ENCODE assay signal across 8 cellular contexts in the genomic region with DNA sequence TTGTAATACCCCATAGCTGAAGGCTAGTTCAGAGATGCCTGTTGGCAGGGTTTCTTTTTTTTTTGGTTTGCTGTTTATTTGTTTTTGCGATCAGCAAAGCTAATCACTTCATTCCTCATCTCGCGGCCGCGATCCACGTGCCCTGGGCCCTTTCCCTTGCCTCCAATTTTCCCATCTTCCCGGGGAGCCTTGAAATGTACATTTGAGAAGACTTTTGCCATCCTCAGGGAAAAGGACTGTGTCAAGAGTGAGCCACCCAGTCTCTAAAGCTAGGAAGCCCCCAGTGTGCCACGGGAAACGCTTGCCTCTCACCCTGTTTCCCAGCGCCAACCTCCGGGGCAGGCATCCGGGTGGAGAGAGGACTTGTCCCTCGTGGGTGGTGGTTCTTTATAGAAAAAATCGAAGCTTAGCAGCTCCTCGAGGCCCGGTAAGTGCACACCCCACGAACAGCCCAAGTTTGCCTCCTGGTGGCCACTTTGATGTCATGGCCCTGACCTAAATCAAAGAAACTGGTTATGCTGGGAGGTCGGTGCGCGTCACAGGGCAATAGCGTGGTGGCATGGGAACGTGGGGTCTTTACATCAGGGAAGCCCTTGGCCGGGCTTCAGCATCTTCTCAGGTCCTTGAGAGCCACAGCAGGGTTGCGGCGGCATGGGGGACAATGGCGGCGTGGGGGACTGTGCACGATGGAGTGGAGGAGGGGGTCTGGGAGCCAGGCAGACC. TPM values are rescaled to one million over a fixed set of nuclear protein-coding genes. Genes with fewer than 3 reads are reported as not detected.
DNase-seq lines count a peak whose midpoint lies in the region; ATAC-seq, FAIRE-seq and TF ChIP-seq lines count a peak whose summit lies in the region.

No MANE protein-coding gene starts in this region.

- no peak for FAIRE-seq in RCC 7860 (lab: Jason Lieb, UNC)

- no peak overlapping the region for H3K4me3 Mint-ChIP-seq in CD8-positive, alpha-beta T cell

- H3K27me3 Mint-ChIP-seq in CD8-positive, alpha-beta T cell (ENCODE audit: low read depth): no peaks in the 10 kb centered on the region

- TF ChIP-seq POLR2A in sigmoid colon (IDR thresholded peaks at IDR 0.05): no peak

- peaks cover 5% of the 10 kb centered on the region for H3K4me1 ChIP-seq in CD8-positive, alpha-beta T cell (ENCODE audit: insufficient read depth, low read length)
- no peaks in the 10 kb centered on the region for H3K4me1 ChIP-seq in cardiac muscle cell (ENCODE audit: low read depth)
- H3K4me1 ChIP-seq in sigmoid colon: peaks cover 0 to 56% (median 48%) of the 10 kb centered on the region in 4 donors

- WGBS in sigmoid colon, 2 donors: 33 to 56% methylated on average over 28 of the region's 28 CpGs

- H3K27me3 ChIP-seq in CD8-positive, alpha-beta T cell (ENCODE audit: insufficient read depth, low read length): no peaks in the 10 kb centered on the region
- H3K27me3 ChIP-seq in cardiac muscle cell (no peaks in the 10 kb centered on the region), sigmoid colon (no peaks in the 10 kb centered on the region)

- H3K4me1 Mint-ChIP-seq in CD8-positive, alpha-beta T cell (ENCODE audit: low read depth): peaks cover 11% of the 10 kb centered on the region

- H3K4me3 ChIP-seq in CD8-positive, alpha-beta T cell (ENCODE audit: low read depth, low read length): no peak overlapping the region
- H3K4me3 ChIP-seq in cardiac muscle cell (no peak overlapping the region), sigmoid colon (no peak overlapping the region)

- CTCF ChIA-PET in CD8-positive, alpha-beta T cell (lab: Charles Lee): interaction anchor here (0.6 to 3.8 kb wide), 5 partner anchors 59 to 225 kb away, joined by 3 to 27 read pairs (median 4); no protein-coding TSS in a partner anchor

- intact Hi-C loops in CD8-positive, alpha-beta T cell (cut with DNase I, micrococcal nuclease): loop anchor here in 1 of 2 experiments (1.0 kb wide), 1 partner anchor 181 kb away; no protein-coding TSS in a partner anchor
- intact Hi-C loops in sigmoid colon (cut with DNase I): loop anchor here (2.0 kb wide), 1 partner anchor 180 kb away; no protein-coding TSS in a partner anchor

- no peak overlapping the region for H3K27ac ChIP-seq in CD8-positive, alpha-beta T cell (ENCODE audit: low read depth, low read length)
- H3K27ac ChIP-seq in cardiac muscle cell: no peak overlapping the region
- H3K27ac ChIP-seq in sigmoid colon: peak overlapping the region; percentile 78 to 99 (median 95)

- peak; percentile 49 for ATAC-seq in CD8-positive, alpha-beta T cell
- ATAC-seq in HG03521 (IDR thresholded peaks at IDR 0.05; ENCODE audit: unreplicated experiment): no peak

- no peak for TF ChIP-seq CTCF in CD8-positive, alpha-beta T cell (IDR thresholded peaks at IDR 0.05)
- TF ChIP-seq CTCF in cardiac muscle cell (IDR thresholded peaks at IDR 0.05; ENCODE audit: low read depth, low read length): peak; percentile 62
- peak; percentile 45 to 62 (median 52) for TF ChIP-seq CTCF in sigmoid colon (IDR thresholded peaks at IDR 0.05)

- no peak overlapping the region for H3K27ac Mint-ChIP-seq in CD8-positive, alpha-beta T cell

- no peaks in the 10 kb centered on the region for H3K9me3 ChIP-seq in CD8-positive, alpha-beta T cell (ENCODE audit: low read length)
- H3K9me3 ChIP-seq in cardiac muscle cell (ENCODE audit: low read depth) (no peaks in the 10 kb centered on the region), sigmoid colon (no peaks in the 10 kb centered on the region)

- no peak for TF ChIP-seq EP300 in sigmoid colon (IDR thresholded peaks at IDR 0.05)

- no peaks in the 10 kb centered on the region for H3K36me3 ChIP-seq in CD8-positive, alpha-beta T cell (ENCODE audit: insufficient read depth, low read length)
- H3K36me3 ChIP-seq in cardiac muscle cell (no peaks in the 10 kb centered on the region), sigmoid colon (peaks cover 0 to 31% (median 14%) of the 10 kb centered on the region in 4 donors)

- H3K36me3 Mint-ChIP-seq in CD8-positive, alpha-beta T cell: peaks cover 13% of the 10 kb centered on the region

- no peaks in the 10 kb centered on the region for H3K9me3 Mint-ChIP-seq in CD8-positive, alpha-beta T cell

- POLR2A ChIA-PET in CD8-positive, alpha-beta T cell (lab: Charles Lee): no interaction called here

- peak in 3 of 7 experiments; percentile 13 to 45 (median 41) for DNase-seq in CD8-positive, alpha-beta T cell
- DNase-seq in HuH-7 (ENCODE audit: low spot score) (peak; percentile 33), cardiac muscle cell (ENCODE audit: low read depth in 1 of 2, low spot score in 1 of 2) (peak; percentile 33 to 71), sigmoid colon (peak; percentile 84), GM19240 (ENCODE audit: insufficient read length, low spot score) (no peak), RCC 7860 (ENCODE audit: low spot score) (no peak)
- peak; percentile 66 for DNase-seq in activated effector memory CD4-positive, alpha-beta T cell treated with anti-CD3 and anti-CD28 coated beads, Interleukin-2, amount 50 U/mL, for 16 hours

RNA-seq across cellular contexts. Expression of a gene that starts 42.0 kb away (rescaled TPM):
- total RNA-seq in CD8-positive, alpha-beta T cell: 1 to 10 TPM; 3.6 TPM
- total RNA-seq in cardiac muscle cell (4.4 and 10.4 TPM in 2 replicates), sigmoid colon (10 to 100 TPM; 11.3 to 21.0 (median 14.2) TPM)
- polyA plus RNA-seq in cardiac muscle cell (5.7 and 9.0 TPM in 2 replicates), sigmoid colon (1 to 10 TPM in 2 of 3 donors, under 1 TPM in 1; 0.92 to 3.6 (median 3.0) TPM)

Comparison
In these comparisons a context has a peak if more than half of its experiments do, and no peak if none do; other contexts are left out.
1. DNase-seq: peak in HuH-7 (single experiment), activated effector memory CD4-positive, alpha-beta T cell treated with anti-CD3 and anti-CD28 coated beads, Interleukin-2, amount 50 U/mL, for 16 hours (single experiment), cardiac muscle cell (2 of 2) and sigmoid colon (single experiment); none in GM19240 (single experiment) and RCC 7860 (single experiment).
2. H3K27ac ChIP-seq: peak in sigmoid colon (4 of 4); none in CD8-positive, alpha-beta T cell (single experiment) and cardiac muscle cell (single experiment).